Comparison of ENCODE assay signal across 10 cellular contexts in genomic region chr4:52660643-52661042, GRCh38. TPM values are rescaled to one million over a fixed set of nuclear protein-coding genes. Genes with fewer than 3 reads are reported as not detected.
DNase-seq lines count a peak whose midpoint lies in the region; ATAC-seq and TF ChIP-seq lines count a peak whose summit lies in the region.
"Had no signal": no experiment of that assay in that cellular context is flagged by ENCODE, and none has a peak within 500 bp of the region (broad histone marks: within the 10 kb centered on the region; RNA-seq: fewer than 3 reads in every experiment).

No MANE protein-coding gene starts in this region.

- 100% methylated on average over 4 of the region's 6 CpGs; no CpG with 5 or more reads in 1 of the 2 experiments for WGBS in IMR-90 (ENCODE audit: extremely low coverage in 2 of 2, insufficient read length in 1 of 2), 2 experiments

- peak overlapping the region in 4 of 8 donors; percentile 7 to 69 (median 32) for H3K27ac Mint-ChIP-seq in CD8-positive, alpha-beta memory T cell
- no peak overlapping the region for H3K27ac Mint-ChIP-seq in naive thymus-derived CD4-positive, alpha-beta T cell

- no peaks in the 10 kb centered on the region for H3K9me3 Mint-ChIP-seq in CD8-positive, alpha-beta memory T cell
- peaks cover 0 to 11% (median 2%) of the 10 kb centered on the region in 11 donors for H3K9me3 Mint-ChIP-seq in naive thymus-derived CD4-positive, alpha-beta T cell

- H4K20me1 ChIP-seq in IMR-90 (ENCODE audit: insufficient read depth, low read length), result peaks cover 22% of the 10 kb centered on the region; the same call in 1 of the 2 replicates

- peaks cover 26 to 47% (median 39%) of the 10 kb centered on the region in 3 donors for H3K4me1 Mint-ChIP-seq in CD8-positive, alpha-beta memory T cell
- peaks cover 11 to 23% (median 17%) of the 10 kb centered on the region in 7 donors for H3K4me1 Mint-ChIP-seq in naive thymus-derived CD4-positive, alpha-beta T cell

- H3K18ac ChIP-seq in IMR-90 (ENCODE audit: low read depth, low read length), result no peak overlapping the region

- H3K23ac ChIP-seq in IMR-90 (ENCODE audit: low read depth, low read length), result no peak overlapping the region

- H3K79me1 ChIP-seq in IMR-90 (ENCODE audit: low read depth in 1 of 2, low read length in 2 of 2), result peaks cover 17 to 38% of the 10 kb centered on the region in 2 experiments

- no peak overlapping the region for H3K14ac ChIP-seq in IMR-90 (replicated peaks; ENCODE audit: low read depth, low read length)

- H3K27me3 Mint-ChIP-seq in CD8-positive, alpha-beta memory T cell, result no peaks in the 10 kb centered on the region
- H3K27me3 Mint-ChIP-seq in naive thymus-derived CD4-positive, alpha-beta T cell, result peaks cover 4 to 36% (median 16%) of the 10 kb centered on the region in 5 donors

- intact Hi-C loops in IMR-90 (cut with micrococcal nuclease), result no loop called here
- intact Hi-C loops in naive thymus-derived CD4-positive, alpha-beta T cell (cut with micrococcal nuclease), result no loop called here

- CTCF ChIA-PET in CD8-positive, alpha-beta memory T cell (lab: Charles Lee), result interaction anchor here (3.4 kb wide), 1 partner anchor 115 kb away, joined by 12 read pairs; no protein-coding TSS in a partner anchor
- CTCF ChIA-PET in IMR-90 (lab: Yijun Ruan, JAX), result no interaction called here
- CTCF ChIA-PET in naive thymus-derived CD4-positive, alpha-beta T cell (lab: Charles Lee), result no interaction called here

- H4K5ac ChIP-seq in IMR-90 (ENCODE audit: low read depth, low read length), result no peak overlapping the region

- no TSS peak for BruUV-seq in IMR-90 (replicated peaks; lab: Mats Ljungman, UMichigan)

- no peak for DNase-seq in CD8-positive, alpha-beta memory T cell
- DNase-seq in IMR-90 (no peak), adipocyte (ENCODE audit: low read depth) (no peak), NCI-H2227 (lab: John Stamatoyannopoulos, UW; ENCODE audit: unreplicated experiment) (no peak)
- DNase-seq in naive thymus-derived CD4-positive, alpha-beta T cell, result no peak
- DNase-seq: left colon, NCI-H524 treated with DMSO at 0.1 percent for 48 hours had no signal

- H3K4me2 ChIP-seq in IMR-90 (ENCODE audit: low read depth, low read length), result peak overlapping the region; percentile 32; the same call in 1 of the 2 replicates

- H3K4me1 ChIP-seq in CD8-positive, alpha-beta memory T cell (ENCODE audit: insufficient read depth, low read length), result peaks cover 9% of the 10 kb centered on the region
- H3K4me1 ChIP-seq in IMR-90 (ENCODE audit: control insufficient read depth, insufficient read depth, low read length), result peaks cover 4% of the 10 kb centered on the region
- H3K4me1 ChIP-seq in adipocyte (ENCODE audit: control insufficient read depth, insufficient read depth, low read length), result peaks cover 35% of the 10 kb centered on the region
- peaks cover 5% of the 10 kb centered on the region in 2 donors for H3K4me1 ChIP-seq in naive thymus-derived CD4-positive, alpha-beta T cell (ENCODE audit: control insufficient read depth in 2 of 2, insufficient read depth in 2 of 2, low read length in 2 of 2)
- H3K4me1 ChIP-seq: breast epithelium had no signal

- H3K9me3 ChIP-seq in CD8-positive, alpha-beta memory T cell (ENCODE audit: low read length), result no peaks in the 10 kb centered on the region
- H3K9me3 ChIP-seq in IMR-90 (ENCODE audit: control insufficient read depth, insufficient read depth, low read length) (no peaks in the 10 kb centered on the region; the same call in 1 of the 2 replicates), adipocyte (ENCODE audit: control insufficient read depth, low read length) (no peaks in the 10 kb centered on the region)
- H3K9me3 ChIP-seq in naive thymus-derived CD4-positive, alpha-beta T cell (ENCODE audit: control insufficient read depth in 2 of 3, low read length in 3 of 3), result no peaks in the 10 kb centered on the region
- H3K9me3 ChIP-seq: breast epithelium had no signal

- no peaks in the 10 kb centered on the region for H3K27me3 ChIP-seq in CD8-positive, alpha-beta memory T cell (ENCODE audit: insufficient read depth, low read length, poor library complexity, severe bottlenecking)
- H3K27me3 ChIP-seq in IMR-90 (ENCODE audit: control insufficient read depth, insufficient read depth, low read length), result no peaks in the 10 kb centered on the region
- no peaks in the 10 kb centered on the region for H3K27me3 ChIP-seq in adipocyte (replicated peaks; ENCODE audit: control insufficient read depth, insufficient read depth, low read length)
- H3K27me3 ChIP-seq in naive thymus-derived CD4-positive, alpha-beta T cell (ENCODE audit: control insufficient read depth in 2 of 2, insufficient read depth in 2 of 2, low read length in 2 of 2), result no peaks in the 10 kb centered on the region
- H3K27me3 ChIP-seq: breast epithelium had no signal

- TF ChIP-seq POLR2A in IMR-90 (IDR thresholded peaks at IDR 0.05; ENCODE audit: low read depth, low read length), result no peak

- H3K36me3 ChIP-seq in CD8-positive, alpha-beta memory T cell (ENCODE audit: insufficient read depth, low read length), result no peaks in the 10 kb centered on the region
- H3K36me3 ChIP-seq in IMR-90 (ENCODE audit: control insufficient read depth, insufficient read depth, low read length) (no peaks in the 10 kb centered on the region), adipocyte (ENCODE audit: control insufficient read depth, insufficient read depth, low read length, severe bottlenecking) (peaks cover 8% of the 10 kb centered on the region)
- no peaks in the 10 kb centered on the region for H3K36me3 ChIP-seq in naive thymus-derived CD4-positive, alpha-beta T cell (ENCODE audit: control insufficient read depth in 2 of 3, insufficient read depth in 3 of 3, low read length in 3 of 3)
- H3K36me3 ChIP-seq: breast epithelium had no signal

- no peak overlapping the region for H2BK15ac ChIP-seq in IMR-90 (ENCODE audit: low read depth, low read length)

- ATAC-seq in IMR-90 (ENCODE audit: low read depth) (no peak), GM21447 (IDR thresholded peaks at IDR 0.05; ENCODE audit: unreplicated experiment) (no peak), HG03457 (IDR thresholded peaks at IDR 0.05; ENCODE audit: unreplicated experiment) (no peak)
- no peak for ATAC-seq in naive thymus-derived CD4-positive, alpha-beta T cell

- H4K91ac ChIP-seq in IMR-90 (ENCODE audit: insufficient read depth, low read depth, low read length), result no peak overlapping the region

- no peak overlapping the region for H3K4me3 ChIP-seq in CD8-positive, alpha-beta memory T cell (ENCODE audit: low read length)
- H3K4me3 ChIP-seq in IMR-90 (ENCODE audit: insufficient read depth, low read depth, low read length) (no peak overlapping the region), adipocyte (ENCODE audit: low read length) (peak overlapping the region; percentile 92)
- H3K4me3 ChIP-seq in naive thymus-derived CD4-positive, alpha-beta T cell (ENCODE audit: low read length), result no peak overlapping the region

- dilution Hi-C loops in IMR-90 (cut with HindIII; ENCODE audit: low sequenced_read_pairs, unreplicated experiment), result no loop called here

- H3K4me3 Mint-ChIP-seq in CD8-positive, alpha-beta memory T cell, result peak overlapping the region; percentile 57 to 94 (median 89)
- H3K4me3 Mint-ChIP-seq in naive thymus-derived CD4-positive, alpha-beta T cell, result peak overlapping the region; percentile 33 to 89 (median 65)

- H2AK9ac ChIP-seq in IMR-90 (replicated peaks; ENCODE audit: low read depth, low read length, poor library complexity), result no peak overlapping the region

- H2BK120ac ChIP-seq in IMR-90 (ENCODE audit: low read depth, low read length), result no peak overlapping the region

- H2BK5ac ChIP-seq in IMR-90 (ENCODE audit: low read depth, low read length, poor library complexity, severe bottlenecking), result no peak overlapping the region

- 0 out of 4 replicates have a peak overlapping the region, but pooled peaks of 1 of the 2 experiments have one; percentile 4 for H4K8ac ChIP-seq in IMR-90 (ENCODE audit: low read depth in 2 of 2, low read length in 2 of 2)

- peaks cover 3% of the 10 kb centered on the region; the same call in 1 of the 2 replicates for H3K9me1 ChIP-seq in IMR-90 (ENCODE audit: insufficient read depth, low read length)

- H3K27ac ChIP-seq in CD8-positive, alpha-beta memory T cell (ENCODE audit: low read depth, low read length), result no peak overlapping the region
- H3K27ac ChIP-seq in IMR-90 (ENCODE audit: insufficient read depth, low read length), result no peak overlapping the region
- H3K27ac ChIP-seq in naive thymus-derived CD4-positive, alpha-beta T cell (ENCODE audit: low read depth, low read length), result no peak overlapping the region

- no peak overlapping the region for H3K9ac ChIP-seq in IMR-90 (ENCODE audit: low read depth, low read length)
- peak overlapping the region; percentile 94 for H3K9ac ChIP-seq in adipocyte (ENCODE audit: low read length)

- H2BK20ac ChIP-seq in IMR-90 (ENCODE audit: low read depth, low read length), result no peak overlapping the region

- H2AK5ac ChIP-seq in IMR-90 (ENCODE audit: low read depth, low read length), result no peak overlapping the region

- H2AFZ ChIP-seq in IMR-90 (replicated peaks; ENCODE audit: low read length, poor library complexity), result no peak overlapping the region

- peaks cover 0 to 6% (median 4%) of the 10 kb centered on the region in 3 donors for H3K36me3 Mint-ChIP-seq in CD8-positive, alpha-beta memory T cell
- H3K36me3 Mint-ChIP-seq in naive thymus-derived CD4-positive, alpha-beta T cell, result peaks cover 0 to 20% (median 0%) of the 10 kb centered on the region in 5 donors

- no peak overlapping the region for H3K56ac ChIP-seq in IMR-90 (ENCODE audit: extremely low read depth, insufficient read depth, low read length)

- in situ Hi-C loops in IMR-90 (cut with MboI; ENCODE audit: low sequenced_read_pairs), result loop anchor here (10.0 kb wide), 1 partner anchor 286 kb away; no protein-coding TSS in a partner anchor

- H3K4ac ChIP-seq in IMR-90 (ENCODE audit: low read depth, low read length), result no peak overlapping the region

- TF ChIP-seq RAD21 in IMR-90 (IDR thresholded peaks at IDR 0.05; ENCODE audit: low read length), result no peak

- POLR2A ChIA-PET in CD8-positive, alpha-beta memory T cell (lab: Charles Lee), result interaction anchor here (0.9 kb wide), 1 partner anchor 62 kb away, joined by 4 read pairs; no protein-coding TSS in a partner anchor
- POLR2A ChIA-PET in IMR-90 (lab: Charles Lee; ENCODE audit: unreplicated experiment), result no interaction called here
- POLR2A ChIA-PET in naive thymus-derived CD4-positive, alpha-beta T cell (lab: Charles Lee), result no interaction called here

- TF ChIP-seq CTCF in IMR-90 (conservative IDR thresholded peaks at IDR 0.05; ENCODE audit: low read depth, low read length), result no peak

TF ChIP-seq in IMR-90, 13 proteins besides CTCF, POLR2A, EP300 and RAD21 (continues in another document):
- TF ChIP-seq RCOR1 (IDR thresholded peaks at IDR 0.05; ENCODE audit: insufficient replicate concordance, low read length) (no peak), BHLHE40 (IDR thresholded peaks at IDR 0.05; ENCODE audit: low read depth, low read length) (no peak)

RNA-seq across cellular contexts. Expression of gene USP46, which starts 1.5 kb away (rescaled TPM):
- total RNA-seq in CD8-positive, alpha-beta memory T cell, result 10 to 100 TPM; 15.6 to 16.9 TPM
- polyA plus RNA-seq in CD8-positive, alpha-beta memory T cell, result 5.8 TPM
- 15.4 and 20.3 TPM in 2 replicates for total RNA-seq in IMR-90 (2012; rRNA removed)
- polyA plus RNA-seq in IMR-90 (2012; rRNA removed), result 6.0 and 9.3 TPM in 2 replicates
- 1.5 and 2.0 TPM in 2 replicates for polyA plus RNA-seq in IMR-90 (2012; cell fraction: cytosol; rRNA removed)
- 1.7 and 8.4 TPM in 2 replicates for polyA plus RNA-seq in IMR-90 (2012; cell fraction: nucleus; rRNA removed; ENCODE audit: low replicate concordance)
- total RNA-seq in naive thymus-derived CD4-positive, alpha-beta T cell, result 10 to 100 TPM in 1 of 5 experiments, 1 to 10 TPM in 4; 3.0 to 11.7 (median 4.0) TPM
- polyA plus RNA-seq in naive thymus-derived CD4-positive, alpha-beta T cell, result 1 to 10 TPM in 1 of 2 donors, under 1 TPM in 1; 0.89 to 3.0 TPM
